In the genomic region with DNA sequence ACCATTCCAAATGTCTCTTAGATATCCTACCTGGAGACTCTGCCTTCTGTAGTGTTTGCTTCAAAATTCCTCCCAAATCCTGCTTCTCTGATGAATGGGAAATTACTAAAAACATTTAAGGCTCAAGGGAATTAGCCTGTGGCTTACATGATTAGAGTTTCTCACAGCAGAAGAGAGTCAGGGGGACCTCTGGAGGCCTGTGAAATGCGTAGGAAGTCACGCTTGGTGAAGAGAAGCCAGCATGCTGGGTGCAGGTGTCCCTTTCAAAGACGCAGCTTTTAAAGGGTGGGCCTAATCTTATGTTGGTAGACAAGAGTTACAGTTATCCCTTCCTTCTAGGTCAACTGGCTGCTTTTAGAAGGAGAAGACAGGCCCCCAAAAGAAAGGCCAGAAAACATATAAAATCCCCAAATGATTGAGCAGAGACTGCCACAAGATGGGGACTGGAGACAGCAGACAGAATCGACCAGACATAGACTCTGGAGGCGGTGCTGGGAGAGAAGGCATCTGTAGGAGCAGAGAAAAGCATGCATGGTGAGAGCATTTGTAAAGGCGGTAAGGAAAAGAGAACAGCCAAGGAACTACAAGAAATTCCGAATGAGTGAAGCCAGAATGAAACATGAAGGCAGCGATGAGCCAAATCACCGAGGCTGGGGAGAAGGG, we compare ENCODE assay signal across 2 cellular contexts.
TF ChIP-seq lines count a peak whose summit lies in the region.

No MANE protein-coding gene starts in this region.

TF ChIP-seq in GM23338, 12 proteins besides CTCF, POLR2A, EP300 and RAD21 (continued from another document):
- TF ChIP-seq, protein P1, sequence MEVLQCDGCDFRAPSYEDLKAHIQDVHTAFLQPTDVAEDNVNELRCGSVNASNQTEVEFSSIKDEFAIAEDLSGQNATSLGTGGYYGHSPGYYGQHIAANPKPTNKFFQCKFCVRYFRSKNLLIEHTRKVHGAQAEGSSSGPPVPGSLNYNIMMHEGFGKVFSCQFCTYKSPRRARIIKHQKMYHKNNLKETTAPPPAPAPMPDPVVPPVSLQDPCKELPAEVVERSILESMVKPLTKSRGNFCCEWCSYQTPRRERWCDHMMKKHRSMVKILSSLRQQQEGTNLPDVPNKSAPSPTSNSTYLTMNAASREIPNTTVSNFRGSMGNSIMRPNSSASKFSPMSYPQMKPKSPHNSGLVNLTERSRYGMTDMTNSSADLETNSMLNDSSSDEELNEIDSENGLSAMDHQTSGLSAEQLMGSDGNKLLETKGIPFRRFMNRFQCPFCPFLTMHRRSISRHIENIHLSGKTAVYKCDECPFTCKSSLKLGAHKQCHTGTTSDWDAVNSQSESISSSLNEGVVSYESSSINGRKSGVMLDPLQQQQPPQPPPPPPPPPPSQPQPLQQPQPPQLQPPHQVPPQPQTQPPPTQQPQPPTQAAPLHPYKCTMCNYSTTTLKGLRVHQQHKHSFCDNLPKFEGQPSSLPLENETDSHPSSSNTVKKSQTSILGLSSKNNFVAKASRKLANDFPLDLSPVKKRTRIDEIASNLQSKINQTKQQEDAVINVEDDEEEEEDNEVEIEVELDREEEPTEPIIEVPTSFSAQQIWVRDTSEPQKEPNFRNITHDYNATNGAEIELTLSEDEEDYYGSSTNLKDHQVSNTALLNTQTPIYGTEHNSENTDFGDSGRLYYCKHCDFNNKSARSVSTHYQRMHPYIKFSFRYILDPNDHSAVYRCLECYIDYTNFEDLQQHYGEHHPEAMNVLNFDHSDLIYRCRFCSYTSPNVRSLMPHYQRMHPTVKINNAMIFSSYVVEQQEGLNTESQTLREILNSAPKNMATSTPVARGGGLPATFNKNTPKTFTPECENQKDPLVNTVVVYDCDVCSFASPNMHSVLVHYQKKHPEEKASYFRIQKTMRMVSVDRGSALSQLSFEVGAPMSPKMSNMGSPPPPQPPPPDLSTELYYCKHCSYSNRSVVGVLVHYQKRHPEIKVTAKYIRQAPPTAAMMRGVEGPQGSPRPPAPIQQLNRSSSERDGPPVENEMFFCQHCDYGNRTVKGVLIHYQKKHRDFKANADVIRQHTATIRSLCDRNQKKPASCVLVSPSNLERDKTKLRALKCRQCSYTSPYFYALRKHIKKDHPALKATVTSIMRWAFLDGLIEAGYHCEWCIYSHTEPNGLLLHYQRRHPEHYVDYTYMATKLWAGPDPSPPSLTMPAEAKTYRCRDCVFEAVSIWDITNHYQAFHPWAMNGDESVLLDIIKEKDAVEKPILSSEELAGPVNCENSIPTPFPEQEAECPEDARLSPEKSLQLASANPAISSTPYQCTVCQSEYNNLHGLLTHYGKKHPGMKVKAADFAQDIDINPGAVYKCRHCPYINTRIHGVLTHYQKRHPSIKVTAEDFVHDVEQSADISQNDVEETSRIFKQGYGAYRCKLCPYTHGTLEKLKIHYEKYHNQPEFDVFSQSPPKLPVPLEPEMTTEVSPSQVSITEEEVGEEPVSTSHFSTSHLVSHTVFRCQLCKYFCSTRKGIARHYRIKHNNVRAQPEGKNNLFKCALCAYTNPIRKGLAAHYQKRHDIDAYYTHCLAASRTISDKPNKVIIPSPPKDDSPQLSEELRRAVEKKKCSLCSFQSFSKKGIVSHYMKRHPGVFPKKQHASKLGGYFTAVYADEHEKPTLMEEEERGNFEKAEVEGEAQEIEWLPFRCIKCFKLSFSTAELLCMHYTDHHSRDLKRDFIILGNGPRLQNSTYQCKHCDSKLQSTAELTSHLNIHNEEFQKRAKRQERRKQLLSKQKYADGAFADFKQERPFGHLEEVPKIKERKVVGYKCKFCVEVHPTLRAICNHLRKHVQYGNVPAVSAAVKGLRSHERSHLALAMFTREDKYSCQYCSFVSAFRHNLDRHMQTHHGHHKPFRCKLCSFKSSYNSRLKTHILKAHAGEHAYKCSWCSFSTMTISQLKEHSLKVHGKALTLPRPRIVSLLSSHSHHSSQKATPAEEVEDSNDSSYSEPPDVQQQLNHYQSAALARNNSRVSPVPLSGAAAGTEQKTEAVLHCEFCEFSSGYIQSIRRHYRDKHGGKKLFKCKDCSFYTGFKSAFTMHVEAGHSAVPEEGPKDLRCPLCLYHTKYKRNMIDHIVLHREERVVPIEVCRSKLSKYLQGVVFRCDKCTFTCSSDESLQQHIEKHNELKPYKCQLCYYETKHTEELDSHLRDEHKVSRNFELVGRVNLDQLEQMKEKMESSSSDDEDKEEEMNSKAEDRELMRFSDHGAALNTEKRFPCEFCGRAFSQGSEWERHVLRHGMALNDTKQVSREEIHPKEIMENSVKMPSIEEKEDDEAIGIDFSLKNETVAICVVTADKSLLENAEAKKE (CRISPR knock-in tag; IDR thresholded peaks at IDR 0.05) = no peak
- TF ChIP-seq STAT1 (IDR thresholded peaks at IDR 0.05; ENCODE audit: unreplicated experiment) = no peak
- no peak for TF ChIP-seq ZNF114 (CRISPR knock-in tag; IDR thresholded peaks at IDR 0.05)
- no peak for TF ChIP-seq POLR2AphosphoS5 (IDR thresholded peaks at IDR 0.05; ENCODE audit: low read depth)
- no peak for TF ChIP-seq ZNF331 (CRISPR knock-in tag; IDR thresholded peaks at IDR 0.05; ENCODE audit: low read depth)
- TF ChIP-seq EZH2phosphoT487 (IDR thresholded peaks at IDR 0.05; ENCODE audit: unreplicated experiment) = no peak
- TF ChIP-seq JUNB (IDR thresholded peaks at IDR 0.05; ENCODE audit: unreplicated experiment) = no peak
- TF ChIP-seq, protein P2, sequence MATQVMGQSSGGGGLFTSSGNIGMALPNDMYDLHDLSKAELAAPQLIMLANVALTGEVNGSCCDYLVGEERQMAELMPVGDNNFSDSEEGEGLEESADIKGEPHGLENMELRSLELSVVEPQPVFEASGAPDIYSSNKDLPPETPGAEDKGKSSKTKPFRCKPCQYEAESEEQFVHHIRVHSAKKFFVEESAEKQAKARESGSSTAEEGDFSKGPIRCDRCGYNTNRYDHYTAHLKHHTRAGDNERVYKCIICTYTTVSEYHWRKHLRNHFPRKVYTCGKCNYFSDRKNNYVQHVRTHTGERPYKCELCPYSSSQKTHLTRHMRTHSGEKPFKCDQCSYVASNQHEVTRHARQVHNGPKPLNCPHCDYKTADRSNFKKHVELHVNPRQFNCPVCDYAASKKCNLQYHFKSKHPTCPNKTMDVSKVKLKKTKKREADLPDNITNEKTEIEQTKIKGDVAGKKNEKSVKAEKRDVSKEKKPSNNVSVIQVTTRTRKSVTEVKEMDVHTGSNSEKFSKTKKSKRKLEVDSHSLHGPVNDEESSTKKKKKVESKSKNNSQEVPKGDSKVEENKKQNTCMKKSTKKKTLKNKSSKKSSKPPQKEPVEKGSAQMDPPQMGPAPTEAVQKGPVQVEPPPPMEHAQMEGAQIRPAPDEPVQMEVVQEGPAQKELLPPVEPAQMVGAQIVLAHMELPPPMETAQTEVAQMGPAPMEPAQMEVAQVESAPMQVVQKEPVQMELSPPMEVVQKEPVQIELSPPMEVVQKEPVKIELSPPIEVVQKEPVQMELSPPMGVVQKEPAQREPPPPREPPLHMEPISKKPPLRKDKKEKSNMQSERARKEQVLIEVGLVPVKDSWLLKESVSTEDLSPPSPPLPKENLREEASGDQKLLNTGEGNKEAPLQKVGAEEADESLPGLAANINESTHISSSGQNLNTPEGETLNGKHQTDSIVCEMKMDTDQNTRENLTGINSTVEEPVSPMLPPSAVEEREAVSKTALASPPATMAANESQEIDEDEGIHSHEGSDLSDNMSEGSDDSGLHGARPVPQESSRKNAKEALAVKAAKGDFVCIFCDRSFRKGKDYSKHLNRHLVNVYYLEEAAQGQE (IDR thresholded peaks at IDR 0.05; ENCODE audit: unreplicated experiment) = no peak

TF ChIP-seq in SK-N-SH treated with all-trans-retinoic acid at 6 μM for 48 hours, 23 proteins besides CTCF, POLR2A, EP300 and RAD21 (continued from another document):
- TF ChIP-seq, protein P3, sequence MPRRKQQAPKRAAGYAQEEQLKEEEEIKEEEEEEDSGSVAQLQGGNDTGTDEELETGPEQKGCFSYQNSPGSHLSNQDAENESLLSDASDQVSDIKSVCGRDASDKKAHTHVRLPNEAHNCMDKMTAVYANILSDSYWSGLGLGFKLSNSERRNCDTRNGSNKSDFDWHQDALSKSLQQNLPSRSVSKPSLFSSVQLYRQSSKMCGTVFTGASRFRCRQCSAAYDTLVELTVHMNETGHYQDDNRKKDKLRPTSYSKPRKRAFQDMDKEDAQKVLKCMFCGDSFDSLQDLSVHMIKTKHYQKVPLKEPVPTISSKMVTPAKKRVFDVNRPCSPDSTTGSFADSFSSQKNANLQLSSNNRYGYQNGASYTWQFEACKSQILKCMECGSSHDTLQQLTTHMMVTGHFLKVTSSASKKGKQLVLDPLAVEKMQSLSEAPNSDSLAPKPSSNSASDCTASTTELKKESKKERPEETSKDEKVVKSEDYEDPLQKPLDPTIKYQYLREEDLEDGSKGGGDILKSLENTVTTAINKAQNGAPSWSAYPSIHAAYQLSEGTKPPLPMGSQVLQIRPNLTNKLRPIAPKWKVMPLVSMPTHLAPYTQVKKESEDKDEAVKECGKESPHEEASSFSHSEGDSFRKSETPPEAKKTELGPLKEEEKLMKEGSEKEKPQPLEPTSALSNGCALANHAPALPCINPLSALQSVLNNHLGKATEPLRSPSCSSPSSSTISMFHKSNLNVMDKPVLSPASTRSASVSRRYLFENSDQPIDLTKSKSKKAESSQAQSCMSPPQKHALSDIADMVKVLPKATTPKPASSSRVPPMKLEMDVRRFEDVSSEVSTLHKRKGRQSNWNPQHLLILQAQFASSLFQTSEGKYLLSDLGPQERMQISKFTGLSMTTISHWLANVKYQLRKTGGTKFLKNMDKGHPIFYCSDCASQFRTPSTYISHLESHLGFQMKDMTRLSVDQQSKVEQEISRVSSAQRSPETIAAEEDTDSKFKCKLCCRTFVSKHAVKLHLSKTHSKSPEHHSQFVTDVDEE (CRISPR knock-in tag; IDR thresholded peaks at IDR 0.05) = no peak
- TF ChIP-seq, protein P4, sequence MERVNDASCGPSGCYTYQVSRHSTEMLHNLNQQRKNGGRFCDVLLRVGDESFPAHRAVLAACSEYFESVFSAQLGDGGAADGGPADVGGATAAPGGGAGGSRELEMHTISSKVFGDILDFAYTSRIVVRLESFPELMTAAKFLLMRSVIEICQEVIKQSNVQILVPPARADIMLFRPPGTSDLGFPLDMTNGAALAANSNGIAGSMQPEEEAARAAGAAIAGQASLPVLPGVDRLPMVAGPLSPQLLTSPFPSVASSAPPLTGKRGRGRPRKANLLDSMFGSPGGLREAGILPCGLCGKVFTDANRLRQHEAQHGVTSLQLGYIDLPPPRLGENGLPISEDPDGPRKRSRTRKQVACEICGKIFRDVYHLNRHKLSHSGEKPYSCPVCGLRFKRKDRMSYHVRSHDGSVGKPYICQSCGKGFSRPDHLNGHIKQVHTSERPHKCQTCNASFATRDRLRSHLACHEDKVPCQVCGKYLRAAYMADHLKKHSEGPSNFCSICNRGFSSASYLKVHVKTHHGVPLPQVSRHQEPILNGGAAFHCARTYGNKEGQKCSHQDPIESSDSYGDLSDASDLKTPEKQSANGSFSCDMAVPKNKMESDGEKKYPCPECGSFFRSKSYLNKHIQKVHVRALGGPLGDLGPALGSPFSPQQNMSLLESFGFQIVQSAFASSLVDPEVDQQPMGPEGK (CRISPR knock-in tag; IDR thresholded peaks at IDR 0.05; ENCODE audit: borderline replicate concordance) = no peak
- TF ChIP-seq ZNF565 (CRISPR knock-in tag; conservative IDR thresholded peaks at IDR 0.05; ENCODE audit: low read depth) (no peak), ZNF70 (CRISPR knock-in tag; IDR thresholded peaks at IDR 0.05) (no peak), ISL1 (CRISPR knock-in tag; IDR thresholded peaks at IDR 0.05) (no peak), ARNTL (CRISPR knock-in tag; IDR thresholded peaks at IDR 0.05; ENCODE audit: borderline replicate concordance, low read depth) (no peak), CSDC2 (CRISPR knock-in tag; IDR thresholded peaks at IDR 0.05) (no peak), BACH2 (CRISPR knock-in tag; IDR thresholded peaks at IDR 0.05; ENCODE audit: borderline replicate concordance) (no peak), PPARA (CRISPR knock-in tag; IDR thresholded peaks at IDR 0.05; ENCODE audit: borderline replicate concordance) (no peak), GLIS3 (CRISPR knock-in tag; IDR thresholded peaks at IDR 0.05) (no peak), TOX (CRISPR knock-in tag; IDR thresholded peaks at IDR 0.05; ENCODE audit: borderline replicate concordance) (no peak)
